Comparison of ENCODE assay signal across 8 cellular contexts in genomic region chr7:151925446-151926335, GRCh38. TPM values are rescaled to one million over a fixed set of nuclear protein-coding genes. Genes with fewer than 3 reads are reported as not detected.
DNase-seq lines count a peak whose midpoint lies in the region; ATAC-seq and TF ChIP-seq lines count a peak whose summit lies in the region.

No MANE protein-coding gene starts in this region.

- POLR2A ChIA-PET in Caco-2 (lab: Charles Lee) = no interaction called here

- H3K9me3 Mint-ChIP-seq in Caco-2 (ENCODE audit: unreplicated experiment) = no peaks in the 10 kb centered on the region

- H3K4me1 ChIP-seq in Caco-2 = peaks cover 19% of the 10 kb centered on the region
- H3K4me1 ChIP-seq in Peyer's patch = peaks cover 0 to 38% (median 2%) of the 10 kb centered on the region in 4 donors
- peaks cover 13% of the 10 kb centered on the region for H3K4me1 ChIP-seq in left ventricle myocardium inferior
- H3K4me1 ChIP-seq in spleen = peaks cover 0 to 53% (median 20%) of the 10 kb centered on the region in 6 donors

- TF ChIP-seq CTCF in Caco-2 (IDR thresholded peaks at IDR 0.05; ENCODE audit: insufficient read depth in 1 of 2, low read depth in 1 of 2, low read length in 1 of 2, severe bottlenecking in 1 of 2, unreplicated experiment in 1 of 2) = no peak
- no peak for TF ChIP-seq CTCF in Peyer's patch (IDR thresholded peaks at IDR 0.05)
- no peak for TF ChIP-seq CTCF in left ventricle myocardium inferior (IDR thresholded peaks at IDR 0.05; ENCODE audit: borderline replicate concordance)
- TF ChIP-seq CTCF in spleen (IDR thresholded peaks at IDR 0.05 in 8 of 11, conservative IDR thresholded peaks at IDR 0.05 in 3 of 11) = no peak

- H3K27me3 Mint-ChIP-seq in Caco-2 (ENCODE audit: insufficient read depth, unreplicated experiment) = no peaks in the 10 kb centered on the region

- WGBS in spleen, 5 donors = 38 to 58% (median 47%) methylated on average over 22 of the region's 22 CpGs

- H3K36me3 ChIP-seq in Caco-2 (ENCODE audit: control insufficient read depth, insufficient read depth, low read length) (no peaks in the 10 kb centered on the region), Peyer's patch (no peaks in the 10 kb centered on the region), left ventricle myocardium inferior (no peaks in the 10 kb centered on the region), spleen (no peaks in the 10 kb centered on the region)

- peak overlapping the region in 3 of 4 donors; percentile 8 to 63 (median 62) for H3K27ac ChIP-seq in Peyer's patch
- H3K27ac ChIP-seq in left ventricle myocardium inferior (replicated peaks) = peak overlapping the region; percentile 50
- H3K27ac ChIP-seq in spleen = peak overlapping the region in 7 of 8 donors; percentile 68 to 87 (median 80)

- peak; percentile 74 for ATAC-seq in HG02759 (IDR thresholded peaks at IDR 0.05; ENCODE audit: unreplicated experiment)

- DNase-seq in Caco-2 (no peak), Peyer's patch (peak in 2 of 3 donors; percentile 76 to 78), left ventricle myocardium inferior (peak; percentile 48), spleen (peak; percentile 81), NCI-H524 treated with DMSO at 0.1 percent for 48 hours (lab: John Stamatoyannopoulos, UW) (no peak), NCI-H2196 treated with DMSO at 0.1 percent for 48 hours (lab: John Stamatoyannopoulos, UW; ENCODE audit: unreplicated experiment) (no peak)
- no peak for DNase-seq in activated effector memory CD4-positive, alpha-beta T cell treated with Interleukin-2 at 50 U/mL for 16 hours

- intact Hi-C loops in Caco-2 (cut with micrococcal nuclease; ENCODE audit: unreplicated experiment) (loop anchor here (2.0 kb wide), 1 partner anchor 25 kb away; no protein-coding TSS in a partner anchor), left ventricle myocardium inferior (cut with micrococcal nuclease) (no loop called here), spleen (cut with DNase I; ENCODE audit: low total_unique reads) (no loop called here)

- no peaks in the 10 kb centered on the region for H3K36me3 Mint-ChIP-seq in Caco-2 (ENCODE audit: insufficient read depth, unreplicated experiment)

- no peak for TF ChIP-seq POLR2A in Peyer's patch (IDR thresholded peaks at IDR 0.05)
- no peak for TF ChIP-seq POLR2A in spleen (IDR thresholded peaks at IDR 0.05)

- H3K9me3 ChIP-seq in Caco-2 (no peaks in the 10 kb centered on the region), Peyer's patch (no peaks in the 10 kb centered on the region), left ventricle myocardium inferior (replicated peaks) (no peaks in the 10 kb centered on the region), spleen (no peaks in the 10 kb centered on the region)

- H3K27ac Mint-ChIP-seq in Caco-2 (ENCODE audit: unreplicated experiment) = peak overlapping the region; percentile 39

- no peaks in the 10 kb centered on the region for H3K27me3 ChIP-seq in Caco-2 (replicated peaks; ENCODE audit: control insufficient read depth, insufficient read depth, low read length)
- no peaks in the 10 kb centered on the region for H3K27me3 ChIP-seq in Peyer's patch
- H3K27me3 ChIP-seq in left ventricle myocardium inferior (ENCODE audit: low read depth) = peaks cover 2% of the 10 kb centered on the region
- H3K27me3 ChIP-seq in spleen (replicated peaks in 1 of 7) = peaks cover 0 to 5% (median 0%) of the 10 kb centered on the region in 7 donors

- H3K4me1 Mint-ChIP-seq in Caco-2 (ENCODE audit: low read depth, unreplicated experiment) = peaks cover 24% of the 10 kb centered on the region

- CTCF ChIA-PET in Caco-2 (lab: Charles Lee) = no interaction called here

- H3K4me3 ChIP-seq in Caco-2 (ENCODE audit: low read depth, low read length) (no peak overlapping the region), Peyer's patch (no peak overlapping the region), left ventricle myocardium inferior (no peak overlapping the region), spleen (peak overlapping the region in 2 of 8 donors; percentile 4 to 41)

- no peak overlapping the region for H3K4me3 Mint-ChIP-seq in Caco-2 (ENCODE audit: unreplicated experiment)

- no TSS peak for BruUV-seq in Caco-2 (replicated peaks; lab: Mats Ljungman, UMichigan)

RNA-seq across cellular contexts. Expression of gene GALNTL5, which starts 30.6 kb away (rescaled TPM):
- total RNA-seq in Caco-2 (2022) (not detected in 2 replicates), Peyer's patch (not detected), left ventricle myocardium inferior (not detected), spleen (not detected)
- not detected for polyA plus RNA-seq in spleen

RNA-seq across cellular contexts. Expression of gene PRKAG2, which starts 48.8 kb away (rescaled TPM):
- 14.7 and 15.9 TPM in 2 replicates for total RNA-seq in Caco-2 (2022)
- total RNA-seq in Peyer's patch = 10 to 100 TPM; 38.8 to 94.4 (median 73.2) TPM
- total RNA-seq in left ventricle myocardium inferior = 130 TPM
- 10 to 100 TPM; 25.6 to 50.9 (median 41.3) TPM for total RNA-seq in spleen
- polyA plus RNA-seq in spleen = 10 to 100 TPM; 15.8 to 31.4 (median 18.3) TPM

Comparison
In these comparisons a context has a peak if more than half of its experiments do, and no peak if none do; other contexts are left out.
1. DNase-seq: peak in Peyer's patch (2 of 3), left ventricle myocardium inferior (single experiment) and spleen (single experiment); none in Caco-2 (0 of 2), NCI-H524 treated with DMSO at 0.1 percent for 48 hours (single experiment), NCI-H2196 treated with DMSO at 0.1 percent for 48 hours (single experiment) and activated effector memory CD4-positive, alpha-beta T cell treated with Interleukin-2 at 50 U/mL for 16 hours (single experiment).
2. Peak in every context shown above with its lines, with median percentiles within 50 percentile points of each other: H3K27ac ChIP-seq.